8 cellular contexts compared by ENCODE assay signal in the genomic region with DNA sequence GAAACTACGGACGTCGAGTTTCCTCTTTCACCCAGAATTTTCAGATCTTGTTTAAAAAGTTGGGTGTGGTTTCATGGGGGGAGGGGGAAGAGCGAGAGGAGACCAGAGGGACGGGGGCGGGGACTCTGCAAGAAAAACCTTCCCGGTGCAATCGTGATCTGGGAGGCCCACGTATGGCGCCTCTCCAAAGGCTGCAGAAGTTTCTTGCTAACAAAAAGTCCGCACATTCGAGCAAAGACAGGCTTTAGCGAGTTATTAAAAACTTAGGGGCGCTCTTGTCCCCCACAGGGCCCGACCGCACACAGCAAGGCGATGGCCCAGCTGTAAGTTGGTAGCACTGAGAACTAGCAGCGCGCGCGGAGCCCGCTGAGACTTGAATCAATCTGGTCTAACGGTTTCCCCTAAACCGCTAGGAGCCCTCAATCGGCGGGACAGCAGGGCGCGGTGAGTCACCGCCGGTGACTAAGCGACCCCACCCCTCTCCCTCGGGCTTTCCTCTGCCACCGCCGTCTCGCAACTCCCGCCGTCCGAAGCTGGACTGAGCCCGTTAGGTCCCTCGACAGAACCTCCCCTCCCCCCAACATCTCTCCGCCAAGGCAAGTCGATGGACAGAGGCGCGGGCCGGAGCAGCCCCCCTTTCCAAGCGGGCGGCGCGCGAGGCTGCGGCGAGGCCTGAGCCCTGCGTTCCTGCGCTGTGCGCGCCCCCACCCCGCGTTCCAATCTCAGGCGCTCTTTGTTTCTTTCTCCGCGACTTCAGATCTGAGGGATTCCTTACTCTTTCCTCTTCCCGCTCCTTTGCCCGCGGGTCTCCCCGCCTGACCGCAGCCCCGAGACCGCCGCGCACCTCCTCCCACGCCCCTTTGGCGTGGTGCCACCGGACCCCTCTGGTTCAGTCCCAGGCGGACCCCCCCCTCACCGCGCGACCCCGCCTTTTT. TPM values are rescaled to one million over a fixed set of nuclear protein-coding genes. Genes with fewer than 3 reads are reported as not detected.
DNase-seq lines count a peak whose midpoint lies in the region; ATAC-seq, FAIRE-seq and TF ChIP-seq lines count a peak whose summit lies in the region.

A gene (plus strand): TSS at position 161 of the 935 bp plus-strand sequence. CDS start 1,182 bp downstream, outside the sequence.

- H3K4me1 ChIP-seq in A549 (peaks cover 37% of the 10 kb centered on the region), SJCRH30 (peaks cover 18% of the 10 kb centered on the region)

- 2% methylated on average over 42 of the region's 78 CpGs for WGBS in A549 (ENCODE audit: missing lambda C conversion rate)

- peaks cover 42% of the 10 kb centered on the region for H3K36me3 ChIP-seq in SJCRH30

- H3K4me3 ChIP-seq in A549 (peak within 1 kb of the TSS; percentile 94), SJCRH30 (peak within 1 kb of the TSS; percentile 98)

- peak within 1 kb of the TSS; percentile 97 for H3K4me2 ChIP-seq in A549

- no peak for FAIRE-seq in A549 (lab: Jason Lieb, UNC)

- no peaks in the 10 kb centered on the region for H3K27me3 ChIP-seq in SJCRH30

- H3K27ac ChIP-seq in A549 (peak within 1 kb of the TSS; percentile 92 to 100), SJCRH30 (peak within 1 kb of the TSS; percentile 100), substantia nigra (ENCODE audit: low read depth, low read length, poor library complexity, severe bottlenecking) (peak within 1 kb of the TSS; percentile 72)

- ATAC-seq in A549 = peak; percentile 72 to 76
- ATAC-seq in GM18867 (IDR thresholded peaks at IDR 0.05; ENCODE audit: unreplicated experiment) = peak; percentile 37
- peak; percentile 38 for ATAC-seq in HG03135 (IDR thresholded peaks at IDR 0.05; ENCODE audit: unreplicated experiment)

- TF ChIP-seq EP300 in A549 (IDR thresholded peaks at IDR 0.05) = no peak

- H3K9me3 ChIP-seq in A549 (no peaks in the 10 kb centered on the region), SJCRH30 (replicated peaks) (no peaks in the 10 kb centered on the region)

- peak in 1 of 2 experiments; percentile 27; a peak in 2 of 5 replicates for TF ChIP-seq RAD21 in A549 (conservative IDR thresholded peaks at IDR 0.05 in 1 of 2, IDR thresholded peaks at IDR 0.05 in 1 of 2)

- TF ChIP-seq CTCF in A549 (IDR thresholded peaks at IDR 0.05) = no peak

- CTCF ChIA-PET in A549 (lab: Yijun Ruan, JAX) = interaction anchor here (1.0 to 6.3 kb wide), 12 partner anchors 8 to 379 kb away, joined by 3 to 53 read pairs (median 6); a partner anchor contains a TSS

- peak; percentile 58 for TF ChIP-seq POLR2A in A549 (IDR thresholded peaks at IDR 0.05; ENCODE audit: low read length)

- POLR2A ChIA-PET in A549 (lab: Yijun Ruan, JAX) = interaction anchor here (0.7 to 6.0 kb wide), 13 partner anchors 9 to 411 kb away, joined by 3 to 96 read pairs (median 7); a partner anchor contains a TSS

- DNase-seq in A549 (ENCODE audit: low read depth in 1 of 2, low spot score in 1 of 2) = peak; percentile 87 to 97
- peak; percentile 93 to 95 for DNase-seq in SJCRH30
- peak; percentile 43 to 80 (median 59) for DNase-seq in activated naive CD4-positive, alpha-beta T cell (lab: John Stamatoyannopoulos, UW)
- peak; percentile 97 for DNase-seq in foreskin melanocyte
- DNase-seq in nucleus accumbens (lab: John Stamatoyannopoulos, UW) = peak in 36 of 56 donors; percentile 5 to 90 (median 30)
- DNase-seq in substantia nigra (lab: John Stamatoyannopoulos, UW) = peak in 20 of 49 donors; percentile 3 to 57 (median 22)

TF ChIP-seq in A549, 52 proteins besides CTCF, POLR2A, EP300 and RAD21:
- TF ChIP-seq, protein P1, sequence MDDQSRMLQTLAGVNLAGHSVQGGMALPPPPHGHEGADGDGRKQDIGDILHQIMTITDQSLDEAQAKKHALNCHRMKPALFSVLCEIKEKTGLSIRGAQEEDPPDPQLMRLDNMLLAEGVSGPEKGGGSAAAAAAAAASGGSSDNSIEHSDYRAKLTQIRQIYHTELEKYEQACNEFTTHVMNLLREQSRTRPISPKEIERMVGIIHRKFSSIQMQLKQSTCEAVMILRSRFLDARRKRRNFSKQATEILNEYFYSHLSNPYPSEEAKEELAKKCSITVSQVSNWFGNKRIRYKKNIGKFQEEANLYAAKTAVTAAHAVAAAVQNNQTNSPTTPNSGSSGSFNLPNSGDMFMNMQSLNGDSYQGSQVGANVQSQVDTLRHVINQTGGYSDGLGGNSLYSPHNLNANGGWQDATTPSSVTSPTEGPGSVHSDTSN (IDR thresholded peaks at IDR 0.05) = no peak
- peak; percentile 70 to 75 for TF ChIP-seq JUN (IDR thresholded peaks at IDR 0.05)
- TF ChIP-seq FOXS1 (CRISPR knock-in tag; IDR thresholded peaks at IDR 0.05) = no peak
- TF ChIP-seq EHMT2 (IDR thresholded peaks at IDR 0.05; ENCODE audit: low read depth) = no peak
- peak; percentile 40; the same call in 1 of the 2 replicates for TF ChIP-seq GATA3 (IDR thresholded peaks at IDR 0.05; ENCODE audit: borderline replicate concordance)
- TF ChIP-seq TP53 (CRISPR knock-in tag; IDR thresholded peaks at IDR 0.05) = peak; percentile 83
- peak; percentile 27; the same call in 2 of the 3 replicates for TF ChIP-seq SMC3 (IDR thresholded peaks at IDR 0.05)
- TF ChIP-seq, protein P2, sequence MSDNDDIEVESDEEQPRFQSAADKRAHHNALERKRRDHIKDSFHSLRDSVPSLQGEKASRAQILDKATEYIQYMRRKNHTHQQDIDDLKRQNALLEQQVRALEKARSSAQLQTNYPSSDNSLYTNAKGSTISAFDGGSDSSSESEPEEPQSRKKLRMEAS (IDR thresholded peaks at IDR 0.05) = peak; percentile 82
- TF ChIP-seq, protein P3, sequence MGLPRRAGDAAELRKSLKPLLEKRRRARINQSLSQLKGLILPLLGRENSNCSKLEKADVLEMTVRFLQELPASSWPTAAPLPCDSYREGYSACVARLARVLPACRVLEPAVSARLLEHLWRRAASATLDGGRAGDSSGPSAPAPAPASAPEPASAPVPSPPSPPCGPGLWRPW (IDR thresholded peaks at IDR 0.05) = no peak
- TF ChIP-seq HEYL (CRISPR knock-in tag; IDR thresholded peaks at IDR 0.05) = no peak
- TF ChIP-seq, protein P4, sequence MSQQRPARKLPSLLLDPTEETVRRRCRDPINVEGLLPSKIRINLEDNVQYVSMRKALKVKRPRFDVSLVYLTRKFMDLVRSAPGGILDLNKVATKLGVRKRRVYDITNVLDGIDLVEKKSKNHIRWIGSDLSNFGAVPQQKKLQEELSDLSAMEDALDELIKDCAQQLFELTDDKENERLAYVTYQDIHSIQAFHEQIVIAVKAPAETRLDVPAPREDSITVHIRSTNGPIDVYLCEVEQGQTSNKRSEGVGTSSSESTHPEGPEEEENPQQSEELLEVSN (IDR thresholded peaks at IDR 0.05; ENCODE audit: borderline replicate concordance, low read depth) = peak; percentile 43; the same call in 1 of the 2 replicates
- TF ChIP-seq SREBF2 (IDR thresholded peaks at IDR 0.05) = no peak
- TF ChIP-seq, protein P5, sequence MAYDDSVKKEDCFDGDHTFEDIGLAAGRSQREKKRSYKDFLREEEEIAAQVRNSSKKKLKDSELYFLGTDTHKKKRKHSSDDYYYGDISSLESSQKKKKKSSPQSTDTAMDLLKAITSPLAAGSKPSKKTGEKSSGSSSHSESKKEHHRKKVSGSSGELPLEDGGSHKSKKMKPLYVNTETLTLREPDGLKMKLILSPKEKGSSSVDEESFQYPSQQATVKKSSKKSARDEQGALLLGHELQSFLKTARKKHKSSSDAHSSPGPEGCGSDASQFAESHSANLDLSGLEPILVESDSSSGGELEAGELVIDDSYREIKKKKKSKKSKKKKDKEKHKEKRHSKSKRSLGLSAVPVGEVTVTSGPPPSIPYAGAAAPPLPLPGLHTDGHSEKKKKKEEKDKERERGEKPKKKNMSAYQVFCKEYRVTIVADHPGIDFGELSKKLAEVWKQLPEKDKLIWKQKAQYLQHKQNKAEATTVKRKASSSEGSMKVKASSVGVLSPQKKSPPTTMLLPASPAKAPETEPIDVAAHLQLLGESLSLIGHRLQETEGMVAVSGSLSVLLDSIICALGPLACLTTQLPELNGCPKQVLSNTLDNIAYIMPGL (CRISPR knock-in tag; IDR thresholded peaks at IDR 0.05; ENCODE audit: borderline replicate concordance) = peak; percentile 85
- TF ChIP-seq FOSL2 (IDR thresholded peaks at IDR 0.05) = peak; percentile 95
- TF ChIP-seq FOSL2 (CRISPR knock-in tag; IDR thresholded peaks at IDR 0.05) = peak; percentile 100
- TF ChIP-seq CEBPB (IDR thresholded peaks at IDR 0.05) = no peak; a peak in 1 of 4 replicates
- no peak for TF ChIP-seq MYC (IDR thresholded peaks at IDR 0.05; ENCODE audit: borderline replicate concordance, low read length)
- peak; percentile 31; the same call in 1 of the 2 replicates for TF ChIP-seq PHF8 (IDR thresholded peaks at IDR 0.05; ENCODE audit: borderline replicate concordance, low read depth)
- peak; percentile 33 for TF ChIP-seq CHD2 (IDR thresholded peaks at IDR 0.05; ENCODE audit: low read length, partially characterized antibody)
- TF ChIP-seq JUNB (IDR thresholded peaks at IDR 0.05) = peak; percentile 90
- no peak for TF ChIP-seq HDAC2 (IDR thresholded peaks at IDR 0.05)
- TF ChIP-seq, protein P6, sequence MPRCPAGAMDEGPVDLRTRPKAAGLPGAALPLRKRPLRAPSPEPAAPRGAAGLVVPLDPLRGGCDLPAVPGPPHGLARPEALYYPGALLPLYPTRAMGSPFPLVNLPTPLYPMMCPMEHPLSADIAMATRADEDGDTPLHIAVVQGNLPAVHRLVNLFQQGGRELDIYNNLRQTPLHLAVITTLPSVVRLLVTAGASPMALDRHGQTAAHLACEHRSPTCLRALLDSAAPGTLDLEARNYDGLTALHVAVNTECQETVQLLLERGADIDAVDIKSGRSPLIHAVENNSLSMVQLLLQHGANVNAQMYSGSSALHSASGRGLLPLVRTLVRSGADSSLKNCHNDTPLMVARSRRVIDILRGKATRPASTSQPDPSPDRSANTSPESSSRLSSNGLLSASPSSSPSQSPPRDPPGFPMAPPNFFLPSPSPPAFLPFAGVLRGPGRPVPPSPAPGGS (IDR thresholded peaks at IDR 0.05) = peak; percentile 57; the same call in 2 of the 3 replicates

RNA-seq across cellular contexts. Expression of the gene that starts here (rescaled TPM):
- 773 and 848 TPM in 2 replicates for polyA plus RNA-seq in A549 (2011; rRNA removed)
- polyA plus RNA-seq in A549 (2012; cell fraction: cytosol; rRNA removed) = 842 and 1,013 TPM in 2 replicates
- polyA plus RNA-seq in A549 (2012; cell fraction: nucleus; rRNA removed) = 1,036 and 2,636 TPM in 2 replicates
- polyA plus RNA-seq in A549 (2017; fragmentation: RNase III; extraction: RNeasy Plus Mini Kit Qiagen cat#74134 plus additional on column Dnase treatment) = 830 to 987 TPM (median 875 TPM) in 3 replicates
- 792 and 808 TPM in 2 replicates for polyA minus RNA-seq in A549 (2011; rRNA and poly(A)+ RNA removed)
- 1,733 and 1,784 TPM in 2 replicates for total RNA-seq in SJCRH30 (2014; rRNA removed; shearing (Covaris generic))
